In the genomic region with DNA sequence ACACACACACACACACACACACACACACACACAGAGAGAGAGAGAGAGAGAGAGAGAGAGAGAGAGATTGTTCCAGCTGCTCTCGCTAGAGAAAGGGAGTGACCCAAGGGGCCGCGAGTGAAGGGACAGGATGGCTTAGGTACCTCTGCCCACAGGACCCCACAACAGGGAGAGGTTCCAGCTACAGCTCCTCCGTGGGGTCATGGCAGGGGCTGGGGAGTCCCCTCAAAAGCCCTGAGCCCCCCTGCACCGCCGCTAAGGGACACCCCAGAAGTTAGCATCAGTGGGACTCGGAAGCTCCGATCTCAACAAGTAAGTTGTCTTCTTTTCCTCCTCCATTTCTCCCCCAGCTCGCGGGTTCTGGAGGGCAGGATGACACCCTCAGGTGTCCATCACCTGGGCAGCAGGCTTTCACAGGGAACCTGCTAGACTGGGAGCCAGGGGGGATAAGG, we compare ENCODE assay signal across 1 cellular context.
TF ChIP-seq lines count a peak whose summit lies in the region.

No MANE protein-coding gene starts in this region.

TF ChIP-seq in SK-N-SH, 30 proteins besides CTCF, POLR2A, EP300 and RAD21:
- no peak for TF ChIP-seq SMC3 (IDR thresholded peaks at IDR 0.05; ENCODE audit: low read depth, low read length)
